ENCODE assay signal across 1 cellular context in the genomic region with DNA sequence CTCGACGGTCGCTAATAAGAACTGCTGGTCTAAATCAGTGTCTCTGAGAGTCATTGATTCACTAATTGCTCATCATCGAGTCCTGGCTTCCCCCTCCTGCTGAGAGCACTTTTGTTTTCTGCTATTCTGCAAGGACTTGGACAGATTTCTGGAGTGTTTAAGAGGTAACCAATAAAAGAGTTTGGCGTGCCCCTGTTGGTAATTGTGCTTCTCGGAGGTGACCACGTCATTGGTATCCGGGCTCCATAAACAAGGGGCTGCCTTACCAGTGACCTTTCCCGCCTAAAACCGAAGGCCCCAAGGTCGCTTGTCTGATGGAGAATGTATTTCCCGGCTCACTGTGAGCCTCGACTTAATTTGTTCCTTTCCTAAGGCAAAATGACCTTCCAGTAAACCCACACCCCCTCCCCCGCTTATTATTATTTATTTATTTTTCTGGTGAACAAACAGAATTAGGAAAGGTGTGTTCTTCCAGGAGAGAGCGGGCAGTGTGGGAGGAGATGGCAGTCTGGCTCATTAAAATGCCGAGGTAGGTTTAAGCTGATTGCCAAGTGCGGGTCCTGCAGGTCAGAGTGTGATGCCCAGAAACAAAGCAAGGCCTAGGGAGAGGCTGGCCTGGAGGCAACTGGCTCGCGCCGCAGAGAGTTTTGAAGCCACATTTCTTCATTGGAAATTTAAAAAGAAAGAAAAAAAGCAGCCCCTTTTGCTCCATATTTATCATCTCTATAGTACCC.
TF ChIP-seq lines count a peak whose summit lies in the region.

No MANE protein-coding gene starts in this region.

TF ChIP-seq in HepG2, 621 proteins besides CTCF, POLR2A, EP300 and RAD21:
- TF ChIP-seq, protein P1, sequence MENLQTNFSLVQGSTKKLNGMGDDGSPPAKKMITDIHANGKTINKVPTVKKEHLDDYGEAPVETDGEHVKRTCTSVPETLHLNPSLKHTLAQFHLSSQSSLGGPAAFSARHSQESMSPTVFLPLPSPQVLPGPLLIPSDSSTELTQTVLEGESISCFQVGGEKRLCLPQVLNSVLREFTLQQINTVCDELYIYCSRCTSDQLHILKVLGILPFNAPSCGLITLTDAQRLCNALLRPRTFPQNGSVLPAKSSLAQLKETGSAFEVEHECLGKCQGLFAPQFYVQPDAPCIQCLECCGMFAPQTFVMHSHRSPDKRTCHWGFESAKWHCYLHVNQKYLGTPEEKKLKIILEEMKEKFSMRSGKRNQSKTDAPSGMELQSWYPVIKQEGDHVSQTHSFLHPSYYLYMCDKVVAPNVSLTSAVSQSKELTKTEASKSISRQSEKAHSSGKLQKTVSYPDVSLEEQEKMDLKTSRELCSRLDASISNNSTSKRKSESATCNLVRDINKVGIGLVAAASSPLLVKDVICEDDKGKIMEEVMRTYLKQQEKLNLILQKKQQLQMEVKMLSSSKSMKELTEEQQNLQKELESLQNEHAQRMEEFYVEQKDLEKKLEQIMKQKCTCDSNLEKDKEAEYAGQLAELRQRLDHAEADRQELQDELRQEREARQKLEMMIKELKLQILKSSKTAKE (CRISPR knock-in tag; IDR thresholded peaks at IDR 0.05; ENCODE audit: borderline replicate concordance), result no peak
- TF ChIP-seq ZSCAN20 (CRISPR knock-in tag; IDR thresholded peaks at IDR 0.05; ENCODE audit: borderline replicate concordance) (no peak), ZSCAN29 (CRISPR knock-in tag; conservative IDR thresholded peaks at IDR 0.05) (no peak), SNRNP70 (IDR thresholded peaks at IDR 0.05; ENCODE audit: low read depth, low read length) (no peak), FOXA1 (IDR thresholded peaks at IDR 0.05) (no peak), FOXA1 (CRISPR knock-in tag; IDR thresholded peaks at IDR 0.05) (no peak), ZNF841 (CRISPR knock-in tag; IDR thresholded peaks at IDR 0.05; ENCODE audit: borderline replicate concordance) (no peak), ZSCAN9 (CRISPR knock-in tag; IDR thresholded peaks at IDR 0.05; ENCODE audit: borderline replicate concordance) (no peak), SKI (IDR thresholded peaks at IDR 0.05; ENCODE audit: partially characterized antibody) (no peak), ZFP62 (CRISPR knock-in tag; IDR thresholded peaks at IDR 0.05) (no peak)
- TF ChIP-seq, protein P2, sequence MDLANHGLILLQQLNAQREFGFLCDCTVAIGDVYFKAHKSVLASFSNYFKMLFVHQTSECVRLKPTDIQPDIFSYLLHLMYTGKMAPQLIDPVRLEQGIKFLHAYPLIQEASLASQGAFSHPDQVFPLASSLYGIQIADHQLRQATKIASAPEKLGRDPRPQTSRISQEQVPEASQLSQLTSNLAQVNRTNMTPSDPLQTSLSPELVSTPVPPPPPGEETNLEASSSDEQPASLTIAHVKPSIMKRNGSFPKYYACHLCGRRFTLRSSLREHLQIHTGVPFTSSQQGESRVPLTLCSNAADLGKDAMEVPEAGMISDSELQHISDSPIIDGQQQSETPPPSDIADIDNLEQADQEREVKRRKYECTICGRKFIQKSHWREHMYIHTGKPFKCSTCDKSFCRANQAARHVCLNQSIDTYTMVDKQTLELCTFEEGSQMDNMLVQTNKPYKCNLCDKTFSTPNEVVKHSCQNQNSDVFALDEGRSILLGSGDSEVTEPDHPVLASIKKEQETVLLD (CRISPR knock-in tag; IDR thresholded peaks at IDR 0.05; ENCODE audit: low read depth), result no peak
- TF ChIP-seq, protein P3, sequence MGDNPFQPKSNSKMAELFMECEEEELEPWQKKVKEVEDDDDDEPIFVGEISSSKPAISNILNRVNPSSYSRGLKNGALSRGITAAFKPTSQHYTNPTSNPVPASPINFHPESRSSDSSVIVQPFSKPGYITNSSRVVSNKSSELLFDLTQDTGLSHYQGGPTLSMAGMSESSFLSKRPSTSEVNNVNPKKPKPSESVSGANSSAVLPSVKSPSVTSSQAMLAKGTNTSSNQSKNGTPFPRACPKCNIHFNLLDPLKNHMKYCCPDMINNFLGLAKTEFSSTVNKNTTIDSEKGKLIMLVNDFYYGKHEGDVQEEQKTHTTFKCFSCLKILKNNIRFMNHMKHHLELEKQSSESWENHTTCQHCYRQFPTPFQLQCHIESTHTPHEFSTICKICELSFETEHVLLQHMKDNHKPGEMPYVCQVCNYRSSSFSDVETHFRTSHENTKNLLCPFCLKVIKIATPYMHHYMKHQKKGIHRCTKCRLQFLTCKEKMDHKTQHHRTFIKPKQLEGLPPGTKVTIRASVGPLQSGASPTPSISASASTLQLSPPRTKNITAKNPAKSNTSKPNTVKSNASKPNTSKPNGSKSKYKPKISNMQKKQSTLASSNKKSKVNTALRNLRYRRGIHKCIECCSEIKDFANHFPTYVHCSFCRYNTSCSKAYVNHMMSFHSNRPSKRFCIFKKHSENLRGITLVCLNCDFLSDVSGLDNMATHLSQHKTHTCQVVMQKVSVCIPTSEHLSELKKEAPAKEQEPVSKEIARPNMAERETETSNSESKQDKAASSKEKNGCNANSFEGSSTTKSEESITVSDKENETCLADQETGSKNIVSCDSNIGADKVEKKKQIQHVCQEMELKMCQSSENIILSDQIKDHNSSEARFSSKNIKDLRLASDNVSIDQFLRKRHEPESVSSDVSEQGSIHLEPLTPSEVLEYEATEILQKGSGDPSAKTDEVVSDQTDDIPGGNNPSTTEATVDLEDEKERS (CRISPR knock-in tag; IDR thresholded peaks at IDR 0.05), result no peak
- TF ChIP-seq, protein P4, sequence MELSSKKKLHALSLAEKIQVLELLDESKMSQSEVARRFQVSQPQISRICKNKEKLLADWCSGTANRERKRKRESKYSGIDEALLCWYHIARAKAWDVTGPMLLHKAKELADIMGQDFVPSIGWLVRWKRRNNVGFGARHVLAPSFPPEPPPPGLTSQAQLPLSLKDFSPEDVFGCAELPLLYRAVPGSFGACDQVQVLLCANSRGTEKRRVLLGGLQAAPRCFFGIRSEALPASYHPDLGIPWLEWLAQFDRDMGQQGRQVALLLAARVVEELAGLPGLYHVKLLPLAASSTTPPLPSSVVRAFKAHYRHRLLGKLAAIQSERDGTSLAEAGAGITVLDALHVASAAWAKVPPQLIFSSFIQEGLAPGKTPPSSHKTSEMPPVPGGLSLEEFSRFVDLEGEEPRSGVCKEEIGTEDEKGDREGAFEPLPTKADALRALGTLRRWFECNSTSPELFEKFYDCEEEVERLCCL (CRISPR knock-in tag; IDR thresholded peaks at IDR 0.05; ENCODE audit: borderline replicate concordance), result no peak
- TF ChIP-seq, protein P5, sequence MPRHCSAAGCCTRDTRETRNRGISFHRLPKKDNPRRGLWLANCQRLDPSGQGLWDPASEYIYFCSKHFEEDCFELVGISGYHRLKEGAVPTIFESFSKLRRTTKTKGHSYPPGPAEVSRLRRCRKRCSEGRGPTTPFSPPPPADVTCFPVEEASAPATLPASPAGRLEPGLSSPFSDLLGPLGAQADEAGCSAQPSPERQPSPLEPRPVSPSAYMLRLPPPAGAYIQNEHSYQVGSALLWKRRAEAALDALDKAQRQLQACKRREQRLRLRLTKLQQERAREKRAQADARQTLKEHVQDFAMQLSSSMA (CRISPR knock-in tag; IDR thresholded peaks at IDR 0.05), result no peak
- TF ChIP-seq, protein P6, sequence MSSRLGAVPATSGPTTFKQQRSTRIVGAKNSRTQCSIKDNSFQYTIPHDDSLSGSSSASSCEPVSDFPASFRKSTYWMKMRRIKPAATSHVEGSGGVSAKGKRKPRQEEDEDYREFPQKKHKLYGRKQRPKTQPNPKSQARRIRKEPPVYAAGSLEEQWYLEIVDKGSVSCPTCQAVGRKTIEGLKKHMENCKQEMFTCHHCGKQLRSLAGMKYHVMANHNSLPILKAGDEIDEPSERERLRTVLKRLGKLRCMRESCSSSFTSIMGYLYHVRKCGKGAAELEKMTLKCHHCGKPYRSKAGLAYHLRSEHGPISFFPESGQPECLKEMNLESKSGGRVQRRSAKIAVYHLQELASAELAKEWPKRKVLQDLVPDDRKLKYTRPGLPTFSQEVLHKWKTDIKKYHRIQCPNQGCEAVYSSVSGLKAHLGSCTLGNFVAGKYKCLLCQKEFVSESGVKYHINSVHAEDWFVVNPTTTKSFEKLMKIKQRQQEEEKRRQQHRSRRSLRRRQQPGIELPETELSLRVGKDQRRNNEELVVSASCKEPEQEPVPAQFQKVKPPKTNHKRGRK (CRISPR knock-in tag; IDR thresholded peaks at IDR 0.05), result no peak
